8 cellular contexts compared by ENCODE assay signal in the genomic region with DNA sequence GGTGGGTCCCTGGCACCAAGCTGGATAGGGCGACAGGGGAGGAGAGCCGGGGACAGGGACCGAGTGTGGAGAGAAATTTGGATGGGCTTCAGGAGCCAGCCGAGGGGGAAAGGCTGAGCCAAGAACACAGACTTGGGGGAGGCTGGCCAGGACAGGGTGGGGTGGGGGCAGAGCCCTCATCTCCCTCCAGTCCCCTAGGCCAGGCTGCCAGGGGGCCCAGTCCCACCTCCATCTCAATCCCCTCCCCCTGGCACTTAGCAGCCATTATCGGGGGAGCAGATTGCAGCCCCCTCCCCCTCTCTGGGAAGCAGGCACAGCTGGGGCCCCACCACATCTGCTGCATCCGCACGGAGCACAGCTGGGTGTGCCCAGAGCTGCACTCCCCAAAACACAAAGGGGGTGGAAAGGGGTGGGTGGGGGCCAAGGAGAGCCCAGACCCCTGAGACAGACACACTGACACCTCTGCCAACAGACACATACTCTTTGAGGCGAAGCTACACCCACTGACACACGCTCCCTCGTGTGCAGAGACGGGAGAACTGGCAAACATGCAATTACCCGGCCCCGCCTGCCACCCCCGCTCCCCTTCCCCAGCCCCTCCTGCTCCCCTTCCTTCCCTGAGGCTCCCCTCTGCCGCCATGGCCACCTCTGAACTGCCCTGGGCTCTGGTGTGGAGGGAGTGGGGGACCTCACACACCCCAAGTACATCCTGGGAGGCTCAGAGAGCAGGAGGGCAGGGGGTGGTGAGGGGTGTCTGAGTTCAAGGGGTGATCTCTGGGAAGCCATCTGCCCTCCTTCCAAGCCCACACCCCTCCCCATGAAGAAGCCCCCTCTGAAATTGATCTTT. TPM values are rescaled to one million over a fixed set of nuclear protein-coding genes. Genes with fewer than 3 reads are reported as not detected.
DNase-seq lines count a peak whose midpoint lies in the region; ATAC-seq lines count a peak whose summit lies in the region.
"Had no signal": no experiment of that assay in that cellular context is flagged by ENCODE, and none has a peak within 500 bp of the region (broad histone marks: within the 10 kb centered on the region; RNA-seq: fewer than 3 reads in every experiment).

No MANE protein-coding gene starts in this region.

- DNase-seq in ecto neural progenitor cell (ENCODE audit: low spot score): peak; percentile 64
- no peak for DNase-seq in sciatic nerve (ENCODE audit: low spot score)
- DNase-seq in CD1c-positive myeloid dendritic cell (ENCODE audit: extremely low spot score): no peak

- ATAC-seq in GM19455 (IDR thresholded peaks at IDR 0.05; ENCODE audit: unreplicated experiment) (peak; percentile 12), HG03378 (IDR thresholded peaks at IDR 0.05; ENCODE audit: unreplicated experiment) (peak; percentile 18), sciatic nerve (peak; percentile 30), GM18520 (IDR thresholded peaks at IDR 0.05; ENCODE audit: unreplicated experiment) (no peak), GM18861 (IDR thresholded peaks at IDR 0.05; ENCODE audit: unreplicated experiment) (no peak)

- intact Hi-C loops in sciatic nerve (cut with DNase I): no loop called here

RNA-seq across cellular contexts. Expression of a gene that starts 5.1 kb away (rescaled TPM):
- 0.31 TPM for total RNA-seq in sciatic nerve
- total RNA-seq: H4 had no signal

RNA-seq across cellular contexts. Expression of a gene that starts 10.5 kb away (rescaled TPM):
- total RNA-seq in sciatic nerve: 25.9 TPM

RNA-seq across cellular contexts. Expression of a gene that starts 34.5 kb away (rescaled TPM):
- total RNA-seq in sciatic nerve: 33.4 TPM

RNA-seq across cellular contexts. Expression of a gene that starts 34.7 kb away (rescaled TPM):
- total RNA-seq in sciatic nerve: 2.1 TPM

Comparison
In these comparisons a context has a peak if more than half of its experiments do, and no peak if none do; other contexts are left out.
1. ATAC-seq: peak in GM19455 (single experiment), HG03378 (single experiment) and sciatic nerve (single experiment); none in GM18520 (single experiment) and GM18861 (single experiment).